Comparison of ENCODE assay signal across 1 cellular context in genomic region chr11:90251599-90251998, GRCh38.
TF ChIP-seq lines count a peak whose summit lies in the region.

No MANE protein-coding gene starts in this region.

TF ChIP-seq in HepG2, 621 proteins besides CTCF, POLR2A, EP300 and RAD21 (continued from another document):
- TF ChIP-seq ZNF574 (CRISPR knock-in tag; IDR thresholded peaks at IDR 0.05) (no peak), GPBP1L1 (CRISPR knock-in tag; IDR thresholded peaks at IDR 0.05) (no peak), ZNF460 (CRISPR knock-in tag; IDR thresholded peaks at IDR 0.05; ENCODE audit: borderline replicate concordance) (no peak), ZNF674 (CRISPR knock-in tag; IDR thresholded peaks at IDR 0.05; ENCODE audit: low read depth) (no peak), ZNF414 (CRISPR knock-in tag; IDR thresholded peaks at IDR 0.05) (no peak), RXRA (CRISPR knock-in tag; IDR thresholded peaks at IDR 0.05) (no peak), ZNF383 (CRISPR knock-in tag; IDR thresholded peaks at IDR 0.05; ENCODE audit: borderline replicate concordance) (no peak), YEATS4 (CRISPR knock-in tag; IDR thresholded peaks at IDR 0.05; ENCODE audit: borderline replicate concordance) (no peak), MBNL3 (CRISPR knock-in tag; conservative IDR thresholded peaks at IDR 0.05) (no peak), ZBTB34 (CRISPR knock-in tag; IDR thresholded peaks at IDR 0.05) (no peak), MXD3 (CRISPR knock-in tag; IDR thresholded peaks at IDR 0.05) (no peak), HNRNPL (IDR thresholded peaks at IDR 0.05; ENCODE audit: low read depth, low read length) (no peak), TBX3 (IDR thresholded peaks at IDR 0.05; ENCODE audit: borderline replicate concordance) (no peak)
TF ChIP-seq in HepG2: peak in this region for 0.
